Comparison of ENCODE assay signal across 8 cellular contexts in the genomic region with DNA sequence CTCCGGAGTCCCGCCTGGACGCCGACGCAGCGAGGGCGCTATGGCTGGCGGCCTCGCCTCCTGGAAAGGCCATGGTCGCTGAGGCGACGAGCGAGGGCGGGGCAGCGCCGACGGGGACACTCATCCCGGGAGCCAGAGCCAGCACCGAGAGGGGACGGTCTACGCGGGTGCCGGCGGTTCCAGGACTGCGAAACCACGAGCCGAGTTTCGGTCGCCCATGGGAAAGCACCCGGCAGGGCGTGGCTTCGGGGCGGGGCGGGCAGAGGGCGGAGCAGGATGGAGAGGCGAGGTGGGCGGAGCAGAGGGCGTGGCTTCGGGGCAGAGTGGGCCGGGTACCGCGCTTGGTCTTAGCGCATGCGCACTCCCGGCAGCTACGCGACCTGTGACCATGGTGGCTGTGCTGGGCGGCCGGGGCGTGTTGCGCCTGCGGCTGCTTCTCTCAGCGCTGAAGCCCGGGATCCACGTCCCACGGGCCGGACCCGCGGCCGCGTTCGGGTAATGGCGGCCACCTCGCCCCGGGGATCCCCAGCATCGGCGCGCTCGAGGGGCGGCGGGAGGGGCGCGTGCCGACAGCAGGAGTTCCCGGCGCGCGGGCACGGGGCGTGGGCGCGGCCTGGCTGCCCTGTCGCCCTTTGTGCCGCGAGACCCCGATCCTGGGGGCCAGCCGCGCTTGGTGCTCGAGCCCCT. TPM values are rescaled to one million over a fixed set of nuclear protein-coding genes. Genes with fewer than 3 reads are reported as not detected.
DNase-seq lines count a peak whose midpoint lies in the region; ATAC-seq and TF ChIP-seq lines count a peak whose summit lies in the region.

TSS of gene BPHL (plus strand) at position 359 of the 687 bp plus-strand sequence. CDS start at position 389, 30 bp downstream.

- POLR2A ChIA-PET in WTC11 (lab: Charles Lee), result no interaction called here

- H4K20me1 ChIP-seq in smooth muscle cell (ENCODE audit: low read depth), result no peaks in the 10 kb centered on the region

- DNase-seq in AG08395 (ENCODE audit: low spot score) (peak; percentile 100), NCI-H2227 (lab: John Stamatoyannopoulos, UW; ENCODE audit: unreplicated experiment) (peak; percentile 96), WTC11 (ENCODE audit: low spot score) (peak; percentile 98), cardiac fibroblast (ENCODE audit: low read depth in 2 of 2) (peak; percentile 94 to 95), iPS-NIHi7 (ENCODE audit: extremely low spot score) (peak; percentile 100), smooth muscle cell (lab: John Stamatoyannopoulos, UW; ENCODE audit: unreplicated experiment) (peak; percentile 96)

- H2AFZ ChIP-seq in smooth muscle cell (ENCODE audit: low read depth), result peak within 1 kb of the TSS; percentile 98

- H3F3A ChIP-seq in smooth muscle cell (ENCODE audit: low read depth), result peaks cover 12% of the 10 kb centered on the region

- no peaks in the 10 kb centered on the region for H3K36me3 ChIP-seq in smooth muscle cell (ENCODE audit: low read depth)

- ATAC-seq in GM18909 (IDR thresholded peaks at IDR 0.05; ENCODE audit: poor library complexity, unreplicated experiment) (peak; percentile 93), HG03159 (IDR thresholded peaks at IDR 0.05; ENCODE audit: unreplicated experiment) (peak; percentile 94), WTC11 (peak; percentile 93)

- no peaks in the 10 kb centered on the region for H3K9me3 ChIP-seq in smooth muscle cell (replicated peaks; ENCODE audit: low read depth)

- WGBS in smooth muscle cell (ENCODE audit: low lambda C conversion rate), result under 1% methylated on average over 80 of the region's 89 CpGs

- peaks cover 11% of the 10 kb centered on the region for H3K4me1 ChIP-seq in smooth muscle cell (ENCODE audit: low read depth)

- peak within 1 kb of the TSS; percentile 70 to 86 for H3K4me3 ChIP-seq in cardiac fibroblast (replicated peaks in 1 of 2; ENCODE audit: low read depth in 2 of 2, low read length in 2 of 2)
- peak within 1 kb of the TSS; percentile 87 for H3K4me3 ChIP-seq in smooth muscle cell

- TF ChIP-seq CTCF in WTC11 (IDR thresholded peaks at IDR 0.05) (no peak), cardiac fibroblast (IDR thresholded peaks at IDR 0.05; ENCODE audit: low read depth, low read length) (no peak), smooth muscle cell (IDR thresholded peaks at IDR 0.05; ENCODE audit: borderline replicate concordance, insufficient read depth, poor library complexity, severe bottlenecking) (no peak)

- H3K4me3 Mint-ChIP-seq in WTC11, result peak within 1 kb of the TSS; percentile 71

- CTCF ChIA-PET in WTC11 (lab: Charles Lee), result interaction anchor here (0.6 to 4.0 kb wide), 5 partner anchors 8 to 272 kb away, joined by 3 to 13 read pairs (median 4); partner anchors contain the start of gene NQO2

- H3K79me2 ChIP-seq in smooth muscle cell (ENCODE audit: low read depth), result peaks cover 11% of the 10 kb centered on the region

- no peaks in the 10 kb centered on the region for H3K27me3 Mint-ChIP-seq in WTC11 (ENCODE audit: low read depth)

- H3K27ac ChIP-seq in smooth muscle cell (ENCODE audit: low read depth), result peak within 1 kb of the TSS; percentile 97

- H3K4me1 Mint-ChIP-seq in WTC11, result peaks cover 26% of the 10 kb centered on the region

- H3K27me3 ChIP-seq in smooth muscle cell (ENCODE audit: low read depth), result no peaks in the 10 kb centered on the region

- H3K4me2 ChIP-seq in smooth muscle cell, result peak within 1 kb of the TSS; percentile 96

- H3K9ac ChIP-seq in smooth muscle cell (ENCODE audit: low read depth), result peak within 1 kb of the TSS; percentile 95

- H3K36me3 Mint-ChIP-seq in WTC11, result peaks cover 3% of the 10 kb centered on the region

- peak within 1 kb of the TSS; percentile 97 for H3K27ac Mint-ChIP-seq in WTC11

- no peaks in the 10 kb centered on the region for H3K9me3 Mint-ChIP-seq in WTC11

TF ChIP-seq in WTC11, 78 proteins besides CTCF, POLR2A, EP300 and RAD21 (continues in another document):
- TF ChIP-seq, protein P1, sequence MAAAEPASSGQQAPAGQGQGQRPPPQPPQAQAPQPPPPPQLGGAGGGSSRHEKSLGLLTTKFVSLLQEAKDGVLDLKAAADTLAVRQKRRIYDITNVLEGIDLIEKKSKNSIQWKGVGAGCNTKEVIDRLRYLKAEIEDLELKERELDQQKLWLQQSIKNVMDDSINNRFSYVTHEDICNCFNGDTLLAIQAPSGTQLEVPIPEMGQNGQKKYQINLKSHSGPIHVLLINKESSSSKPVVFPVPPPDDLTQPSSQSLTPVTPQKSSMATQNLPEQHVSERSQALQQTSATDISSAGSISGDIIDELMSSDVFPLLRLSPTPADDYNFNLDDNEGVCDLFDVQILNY (CRISPR knock-in tag; IDR thresholded peaks at IDR 0.05), result peak; percentile 70
- TF ChIP-seq MYBL2 (CRISPR knock-in tag; IDR thresholded peaks at IDR 0.05) (peak; percentile 79; the same call in 1 of the 2 replicates), JUN (CRISPR knock-in tag; IDR thresholded peaks at IDR 0.05) (peak; percentile 75; the same call in 1 of the 2 replicates), E2F1 (CRISPR knock-in tag; IDR thresholded peaks at IDR 0.05) (peak; percentile 78; the same call in 1 of the 2 replicates), ZNF232 (CRISPR knock-in tag; IDR thresholded peaks at IDR 0.05) (peak; percentile 17; the same call in 1 of the 2 replicates), ETV6 (CRISPR knock-in tag; IDR thresholded peaks at IDR 0.05) (0 out of 2 replicates have a peak, but pooled peaks have one; percentile 44), TEAD4 (CRISPR knock-in tag; IDR thresholded peaks at IDR 0.05) (0 out of 2 replicates have a peak, but pooled peaks have one; percentile 45), USF1 (CRISPR knock-in tag; IDR thresholded peaks at IDR 0.05) (peak; percentile 66; the same call in 1 of the 2 replicates)
- TF ChIP-seq, protein P2, sequence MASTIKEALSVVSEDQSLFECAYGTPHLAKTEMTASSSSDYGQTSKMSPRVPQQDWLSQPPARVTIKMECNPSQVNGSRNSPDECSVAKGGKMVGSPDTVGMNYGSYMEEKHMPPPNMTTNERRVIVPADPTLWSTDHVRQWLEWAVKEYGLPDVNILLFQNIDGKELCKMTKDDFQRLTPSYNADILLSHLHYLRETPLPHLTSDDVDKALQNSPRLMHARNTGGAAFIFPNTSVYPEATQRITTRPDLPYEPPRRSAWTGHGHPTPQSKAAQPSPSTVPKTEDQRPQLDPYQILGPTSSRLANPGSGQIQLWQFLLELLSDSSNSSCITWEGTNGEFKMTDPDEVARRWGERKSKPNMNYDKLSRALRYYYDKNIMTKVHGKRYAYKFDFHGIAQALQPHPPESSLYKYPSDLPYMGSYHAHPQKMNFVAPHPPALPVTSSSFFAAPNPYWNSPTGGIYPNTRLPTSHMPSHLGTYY (CRISPR knock-in tag; IDR thresholded peaks at IDR 0.05), result 0 out of 2 replicates have a peak, but pooled peaks have one; percentile 42
- TF ChIP-seq, protein P3, sequence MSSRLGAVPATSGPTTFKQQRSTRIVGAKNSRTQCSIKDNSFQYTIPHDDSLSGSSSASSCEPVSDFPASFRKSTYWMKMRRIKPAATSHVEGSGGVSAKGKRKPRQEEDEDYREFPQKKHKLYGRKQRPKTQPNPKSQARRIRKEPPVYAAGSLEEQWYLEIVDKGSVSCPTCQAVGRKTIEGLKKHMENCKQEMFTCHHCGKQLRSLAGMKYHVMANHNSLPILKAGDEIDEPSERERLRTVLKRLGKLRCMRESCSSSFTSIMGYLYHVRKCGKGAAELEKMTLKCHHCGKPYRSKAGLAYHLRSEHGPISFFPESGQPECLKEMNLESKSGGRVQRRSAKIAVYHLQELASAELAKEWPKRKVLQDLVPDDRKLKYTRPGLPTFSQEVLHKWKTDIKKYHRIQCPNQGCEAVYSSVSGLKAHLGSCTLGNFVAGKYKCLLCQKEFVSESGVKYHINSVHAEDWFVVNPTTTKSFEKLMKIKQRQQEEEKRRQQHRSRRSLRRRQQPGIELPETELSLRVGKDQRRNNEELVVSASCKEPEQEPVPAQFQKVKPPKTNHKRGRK (CRISPR knock-in tag; IDR thresholded peaks at IDR 0.05; ENCODE audit: borderline replicate concordance), result no peak
- TF ChIP-seq, protein P4, sequence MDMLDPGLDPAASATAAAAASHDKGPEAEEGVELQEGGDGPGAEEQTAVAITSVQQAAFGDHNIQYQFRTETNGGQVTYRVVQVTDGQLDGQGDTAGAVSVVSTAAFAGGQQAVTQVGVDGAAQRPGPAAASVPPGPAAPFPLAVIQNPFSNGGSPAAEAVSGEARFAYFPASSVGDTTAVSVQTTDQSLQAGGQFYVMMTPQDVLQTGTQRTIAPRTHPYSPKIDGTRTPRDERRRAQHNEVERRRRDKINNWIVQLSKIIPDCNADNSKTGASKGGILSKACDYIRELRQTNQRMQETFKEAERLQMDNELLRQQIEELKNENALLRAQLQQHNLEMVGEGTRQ (CRISPR knock-in tag; IDR thresholded peaks at IDR 0.05), result 0 out of 2 replicates have a peak, but pooled peaks have one; percentile 37
- TF ChIP-seq, protein P5, sequence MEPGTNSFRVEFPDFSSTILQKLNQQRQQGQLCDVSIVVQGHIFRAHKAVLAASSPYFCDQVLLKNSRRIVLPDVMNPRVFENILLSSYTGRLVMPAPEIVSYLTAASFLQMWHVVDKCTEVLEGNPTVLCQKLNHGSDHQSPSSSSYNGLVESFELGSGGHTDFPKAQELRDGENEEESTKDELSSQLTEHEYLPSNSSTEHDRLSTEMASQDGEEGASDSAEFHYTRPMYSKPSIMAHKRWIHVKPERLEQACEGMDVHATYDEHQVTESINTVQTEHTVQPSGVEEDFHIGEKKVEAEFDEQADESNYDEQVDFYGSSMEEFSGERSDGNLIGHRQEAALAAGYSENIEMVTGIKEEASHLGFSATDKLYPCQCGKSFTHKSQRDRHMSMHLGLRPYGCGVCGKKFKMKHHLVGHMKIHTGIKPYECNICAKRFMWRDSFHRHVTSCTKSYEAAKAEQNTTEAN (CRISPR knock-in tag; IDR thresholded peaks at IDR 0.05), result peak; percentile 74; the same call in 1 of the 2 replicates

RNA-seq across cellular contexts. Expression of gene BPHL, which starts in this region (rescaled TPM):
- total RNA-seq in WTC11 (2021) (29.7 to 45.5 TPM (median 43.2 TPM) in 3 replicates), smooth muscle cell (21.3 and 33.3 TPM in 2 replicates)
- polyA plus RNA-seq in smooth muscle cell, result 43.6 and 57.8 TPM in 2 replicates

Comparison
In these comparisons a context has a peak if more than half of its experiments do, and no peak if none do; other contexts are left out.
1. Peak in every context shown above with its lines: DNase-seq, ATAC-seq, H3K4me3 ChIP-seq and H3K27ac ChIP-seq.